Comparison of ENCODE assay signal across 26 cellular contexts in genomic region chr5:136246632-136247031, GRCh38. TPM values are rescaled to one million over a fixed set of nuclear protein-coding genes. Genes with fewer than 3 reads are reported as not detected.
"Had no signal": no experiment of that assay in that cellular context is flagged by ENCODE, and none has a peak within 500 bp of the region (broad histone marks: within the 10 kb centered on the region; RNA-seq: fewer than 3 reads in every experiment).

No MANE protein-coding gene starts in this region.

- H3K36me3 Mint-ChIP-seq: activated naive CD4-positive, alpha-beta T cell treated with anti-CD3 and anti-CD28 coated beads, Interleukin-2, amount 50 U/mL, for 24 hours; WTC11 had no signal

- ATAC-seq: activated CD8-positive, alpha-beta T cell treated with anti-CD3 and anti-CD28 coated beads, Interleukin-2, amount 10 ng/mL, durations not matched to agents 7 days and 5 days; body of pancreas; WTC11 had no signal

- H3K4me3 Mint-ChIP-seq: activated CD8-positive, alpha-beta T cell treated with anti-CD3 and anti-CD28 coated beads, Interleukin-2, amount 10 ng/mL, durations not matched to agents 7 days and 5 days; activated naive CD4-positive, alpha-beta T cell treated with anti-CD3 and anti-CD28 coated beads, Interleukin-2, amount 50 U/mL, for 24 hours; activated T-cell treated with anti-CD3 and anti-CD28 coated beads, Interleukin-2, amount 50 U/mL, for 24 hours; activated T-helper 1 cell treated with anti-CD3 and anti-CD28 coated beads, Interleukin-12 subunit alpha, Interleukin-12 subunit beta, Interleukin-2, Interleukin-4 antibody, amounts not matched to agents 30 ng/mL and 10 ng/mL and 1 ng/mL, durations not matched to agents 14 hours and 24 hours and 36 hours; T-helper 1 cell treated with Interleukin-12 subunit alpha and Interleukin-12 subunit beta and Interleukin-4 antibody, amounts not matched to agents 30 μg/mL and 1 μg/mL, for 36 hours; WTC11 had no signal

- H3K27ac Mint-ChIP-seq: activated CD8-positive, alpha-beta T cell treated with anti-CD3 and anti-CD28 coated beads, Interleukin-2, amount 10 ng/mL, durations not matched to agents 7 days and 5 days; activated naive CD4-positive, alpha-beta T cell treated with anti-CD3 and anti-CD28 coated beads, Interleukin-2, amount 50 U/mL, for 24 hours; activated T-cell treated with anti-CD3 and anti-CD28 coated beads, Interleukin-2, amount 50 U/mL, for 24 hours; activated T-helper 1 cell treated with anti-CD3 and anti-CD28 coated beads, Interleukin-12 subunit alpha, Interleukin-12 subunit beta, Interleukin-2, Interleukin-4 antibody, amounts not matched to agents 30 ng/mL and 10 ng/mL and 1 ng/mL, durations not matched to agents 14 hours and 24 hours and 36 hours; T-helper 1 cell treated with Interleukin-12 subunit alpha and Interleukin-12 subunit beta and Interleukin-4 antibody, amounts not matched to agents 30 μg/mL and 1 μg/mL, for 36 hours; WTC11 had no signal

- DNase-seq: activated CD4-positive, alpha-beta T cell treated with anti-CD3 and anti-CD28 coated beads for 48 hours; activated CD4-positive, alpha-beta T cell treated with anti-CD3 and anti-CD28 coated beads, Interleukin-2, amount 50 U/mL, for 4 hours; activated CD4-positive, CD25-positive, alpha-beta regulatory T cell treated with anti-CD3 and anti-CD28 coated beads, Interleukin-2, amount 50 U/mL, for 72 hours; activated CD8-positive, alpha-beta T cell treated with anti-CD3 and anti-CD28 coated beads, Interleukin-2, amount 10 ng/mL, durations not matched to agents 7 days and 5 days; activated effector memory CD4-positive, alpha-beta T cell treated with Interleukin-2 at 50 U/mL for 16 hours; activated naive CD4-positive, alpha-beta T cell; activated T-cell treated with anti-CD3 and anti-CD28 coated beads, Interleukin-2, amount 50 U/mL, for 24 hours; amniotic stem cell; body of pancreas; cerebellar nuclear complex; colonic mucosa; MM.1S; NCI-H1092 treated with DMSO at 0.1 percent for 48 hours; NCI-H1417 treated with DMSO at 0.1 percent for 48 hours; NCI-H1694; NCI-H510A treated with DMSO at 0.1 percent for 48 hours; PC-9; SHP77 treated with DMSO at 0.1 percent for 48 hours; T-helper 9 cell had no signal

- H3K9me3 Mint-ChIP-seq: activated naive CD4-positive, alpha-beta T cell treated with anti-CD3 and anti-CD28 coated beads, Interleukin-2, amount 50 U/mL, for 24 hours; activated T-cell treated with anti-CD3 and anti-CD28 coated beads, Interleukin-2, amount 50 U/mL, for 24 hours; activated T-helper 1 cell treated with anti-CD3 and anti-CD28 coated beads, Interleukin-12 subunit alpha, Interleukin-12 subunit beta, Interleukin-2, Interleukin-4 antibody, amounts not matched to agents 30 ng/mL and 10 ng/mL and 1 ng/mL, durations not matched to agents 14 hours and 24 hours and 36 hours; T-helper 1 cell treated with Interleukin-12 subunit alpha and Interleukin-12 subunit beta and Interleukin-4 antibody, amounts not matched to agents 30 μg/mL and 1 μg/mL, for 36 hours; WTC11 had no signal

- H3K27ac ChIP-seq: ascending aorta, body of pancreas, cardiac muscle cell, colonic mucosa, PC-9 had no signal

- H3K36me3 ChIP-seq: ascending aorta, cardiac muscle cell, colonic mucosa had no signal

- H3K4me1 Mint-ChIP-seq: activated naive CD4-positive, alpha-beta T cell treated with anti-CD3 and anti-CD28 coated beads, Interleukin-2, amount 50 U/mL, for 24 hours had no signal

- H3K4me3 ChIP-seq: ascending aorta, body of pancreas, cardiac muscle cell, colonic mucosa, PC-9 had no signal

- H3K27me3 ChIP-seq: ascending aorta, body of pancreas, cardiac muscle cell, colonic mucosa had no signal

RNA-seq across cellular contexts. Expression of gene SMIM32, which starts 53.7 kb away (rescaled TPM):
- total RNA-seq: activated CD8-positive, alpha-beta T cell treated with anti-CD3 and anti-CD28 coated beads, Interleukin-2, amount 10 ng/mL, durations not matched to agents 7 days and 5 days; activated T-helper 1 cell treated with anti-CD3 and anti-CD28 coated beads, Interleukin-12 subunit alpha, Interleukin-12 subunit beta, Interleukin-2, Interleukin-4 antibody, amounts not matched to agents 30 ng/mL and 10 ng/mL and 1 ng/mL, durations not matched to agents 14 hours and 24 hours and 36 hours; ascending aorta; PC-9; SK-MEL-5 had no signal
- polyA plus RNA-seq: cardiac muscle cell had no signal
